In the genomic region with DNA sequence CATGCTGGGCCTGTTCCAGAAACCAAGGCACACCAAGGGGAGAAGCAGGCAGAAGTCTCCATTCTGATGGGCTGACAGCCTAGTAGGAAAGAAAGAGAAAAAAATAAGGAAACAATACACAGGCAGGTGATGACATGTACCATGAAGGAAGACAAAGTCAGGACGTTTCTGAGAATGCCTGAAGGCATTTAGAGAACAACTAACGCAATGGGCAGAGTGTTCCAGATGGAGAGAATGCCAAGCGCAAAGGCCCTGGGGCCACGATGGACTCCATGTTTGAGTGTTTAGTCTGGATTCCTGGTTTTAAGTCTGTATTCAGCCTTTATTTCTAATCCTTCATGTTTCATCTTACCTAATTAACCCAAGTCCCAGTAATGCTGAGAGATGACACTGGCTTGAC, we compare ENCODE assay signal across 15 cellular contexts. TPM values are rescaled to one million over a fixed set of nuclear protein-coding genes. Genes with fewer than 3 reads are reported as not detected.
A peak's percentile ranks its signal among the peaks of the same experiment; 100 is the strongest.
DNase-seq lines count a peak whose midpoint lies in the region; ATAC-seq and TF ChIP-seq lines count a peak whose summit lies in the region.
"Had no signal": no experiment of that assay in that cellular context is flagged by ENCODE, and none has a peak within 500 bp of the region (broad histone marks: within the 10 kb centered on the region; RNA-seq: fewer than 3 reads in every experiment).

No MANE protein-coding gene starts in this region.

- H2AK5ac ChIP-seq in trophoblast cell (ENCODE audit: low read length): no peak overlapping the region

- no peak overlapping the region for H3K23ac ChIP-seq in trophoblast cell (ENCODE audit: low read length)

- H4K8ac ChIP-seq in trophoblast cell (ENCODE audit: low read depth, low read length): no peak overlapping the region

- peaks cover 3% of the 10 kb centered on the region for H3K79me1 ChIP-seq in trophoblast cell (ENCODE audit: low read length)

- H3K27me3 ChIP-seq in trophoblast cell (ENCODE audit: insufficient read depth, low read length): no peaks in the 10 kb centered on the region
- no peaks in the 10 kb centered on the region for H3K27me3 ChIP-seq in suprapubic skin
- H3K27me3 ChIP-seq: BLaER1 treated with 17β-estradiol and CSF1 and Interleukin-3, amounts not matched to agents 10 nM and 100 nM had no signal

- H3K4me3 ChIP-seq in trophoblast cell (ENCODE audit: low read depth, low read length): no peak overlapping the region
- no peak overlapping the region for H3K4me3 ChIP-seq in suprapubic skin
- H3K4me3 ChIP-seq: BLaER1 treated with 17β-estradiol and CSF1 and Interleukin-3, amounts not matched to agents 10 nM and 100 nM had no signal

- DNase-seq in HPDE6-E6E7 (ENCODE audit: extremely low spot score): peak; percentile 17
- no peak for DNase-seq in endothelial cell (ENCODE audit: low spot score)
- DNase-seq in glutamatergic neuron: no peak
- peak; percentile 75 to 95 for DNase-seq in trophoblast cell
- no peak for DNase-seq in stimulated activated CD4-positive, alpha-beta T cell treated with anti-CD3 and anti-CD28 coated beads, Interleukin-1b, Interleukin-23, amount 100 ng/mL, for 48 hours
- DNase-seq in suprapubic skin (ENCODE audit: low spot score in 2 of 2): no peak
- DNase-seq: ACHN; CD4-positive, CD25-positive, alpha-beta regulatory T cell; GOT3; H9; IMR-90 had no signal

- no peak overlapping the region for H3K4me2 ChIP-seq in trophoblast cell (ENCODE audit: low read length)
- H3K4me2 ChIP-seq: BLaER1 treated with 17β-estradiol and CSF1 and Interleukin-3, amounts not matched to agents 10 nM and 100 nM had no signal

- no peak overlapping the region for H4K91ac ChIP-seq in trophoblast cell (ENCODE audit: low read depth, low read length)

- H2BK12ac ChIP-seq in trophoblast cell (ENCODE audit: low read length): no peak overlapping the region

- TF ChIP-seq EP300 in suprapubic skin (IDR thresholded peaks at IDR 0.05): no peak

- no peaks in the 10 kb centered on the region for H3K36me3 ChIP-seq in trophoblast cell (ENCODE audit: control insufficient read depth in 1 of 2, insufficient read depth in 2 of 2, low read length in 2 of 2)
- H3K36me3 ChIP-seq in suprapubic skin: no peaks in the 10 kb centered on the region

- H3K79me2 ChIP-seq in trophoblast cell (ENCODE audit: control insufficient read depth, insufficient read depth, low read length, poor library complexity): peaks cover 1% of the 10 kb centered on the region

- TF ChIP-seq POLR2A in suprapubic skin (IDR thresholded peaks at IDR 0.05): no peak

- no peak overlapping the region for H3K4ac ChIP-seq in trophoblast cell (ENCODE audit: low read depth, low read length)

- no peak overlapping the region for H3K9ac ChIP-seq in trophoblast cell (ENCODE audit: low read length)
- H3K9ac ChIP-seq: BLaER1 treated with 17β-estradiol and CSF1 and Interleukin-3, amounts not matched to agents 10 nM and 100 nM had no signal

- no peak overlapping the region for H2AFZ ChIP-seq in trophoblast cell (ENCODE audit: insufficient read depth, low read length, poor library complexity)

- no peak overlapping the region for H3K14ac ChIP-seq in trophoblast cell (ENCODE audit: low read length)

- H3K4me1 Mint-ChIP-seq in endothelial cell (ENCODE audit: unreplicated experiment) (peaks cover 38% of the 10 kb centered on the region), glutamatergic neuron (ENCODE audit: low read depth, unreplicated experiment) (peaks cover 32% of the 10 kb centered on the region)

- no peak overlapping the region for H2BK120ac ChIP-seq in trophoblast cell (ENCODE audit: insufficient read depth, low read length, poor library complexity)

- H3K27ac ChIP-seq in trophoblast cell (ENCODE audit: low read depth, low read length): no peak overlapping the region
- no peak overlapping the region for H3K27ac ChIP-seq in suprapubic skin
- H3K27ac ChIP-seq: BLaER1 treated with 17β-estradiol and CSF1 and Interleukin-3, amounts not matched to agents 10 nM and 100 nM; HL-60 had no signal

- H3K9me3 Mint-ChIP-seq in endothelial cell (ENCODE audit: unreplicated experiment) (no peaks in the 10 kb centered on the region), glutamatergic neuron (ENCODE audit: unreplicated experiment) (peaks cover 18% of the 10 kb centered on the region)
- H3K9me3 Mint-ChIP-seq: CD4-positive, CD25-positive, alpha-beta regulatory T cell; H9 had no signal

- TF ChIP-seq CTCF in endothelial cell (IDR thresholded peaks at IDR 0.05; ENCODE audit: unreplicated experiment): no peak
- TF ChIP-seq CTCF in glutamatergic neuron (IDR thresholded peaks at IDR 0.05; ENCODE audit: partially characterized antibody, unreplicated experiment): no peak
- no peak for TF ChIP-seq CTCF in suprapubic skin (IDR thresholded peaks at IDR 0.05)

- H3K18ac ChIP-seq in trophoblast cell (ENCODE audit: low read length): no peak overlapping the region

- H4K12ac ChIP-seq in trophoblast cell (ENCODE audit: low read depth, low read length): no peak overlapping the region

- H3K36me3 Mint-ChIP-seq in endothelial cell (ENCODE audit: low read depth, unreplicated experiment) (peaks cover 4% of the 10 kb centered on the region), glutamatergic neuron (ENCODE audit: unreplicated experiment) (no peaks in the 10 kb centered on the region)
- H3K36me3 Mint-ChIP-seq: CD4-positive, CD25-positive, alpha-beta regulatory T cell had no signal

- H2BK5ac ChIP-seq in trophoblast cell (ENCODE audit: low read depth, low read length, poor library complexity): no peak overlapping the region

- ATAC-seq in HG03342 (IDR thresholded peaks at IDR 0.05; ENCODE audit: unreplicated experiment): no peak
- no peak for ATAC-seq in GM21390 (IDR thresholded peaks at IDR 0.05; ENCODE audit: unreplicated experiment)

- H3K4me1 ChIP-seq in trophoblast cell (ENCODE audit: control insufficient read depth in 1 of 2, insufficient read depth in 2 of 2, low read length in 2 of 2): peaks cover 7 to 8% of the 10 kb centered on the region in 2 experiments
- peaks cover 24% of the 10 kb centered on the region for H3K4me1 ChIP-seq in suprapubic skin

- no CpG with 5 or more reads among the region's 4 CpGs for WGBS in trophoblast cell (ENCODE audit: extremely low coverage, insufficient coverage, insufficient read length)
- 72% methylated on average over 4 of the region's 4 CpGs for WGBS in suprapubic skin

- H3K9me3 ChIP-seq in trophoblast cell (ENCODE audit: insufficient read depth, low read depth, low read length) (no peaks in the 10 kb centered on the region), suprapubic skin (no peaks in the 10 kb centered on the region)
- H3K9me3 ChIP-seq: BLaER1 treated with 17β-estradiol and CSF1 and Interleukin-3, amounts not matched to agents 10 nM and 100 nM had no signal

- H3K27me3 Mint-ChIP-seq in endothelial cell (ENCODE audit: unreplicated experiment) (peaks cover 12% of the 10 kb centered on the region), glutamatergic neuron (ENCODE audit: unreplicated experiment) (peaks cover 9% of the 10 kb centered on the region)
- H3K27me3 Mint-ChIP-seq: CD4-positive, CD25-positive, alpha-beta regulatory T cell had no signal

- peak overlapping the region; percentile 12 for H3K27ac Mint-ChIP-seq in endothelial cell (ENCODE audit: unreplicated experiment)
- peak overlapping the region; percentile 85 for H3K27ac Mint-ChIP-seq in glutamatergic neuron (ENCODE audit: unreplicated experiment)
- H3K27ac Mint-ChIP-seq: H9 had no signal

- H3K4me3 Mint-ChIP-seq in endothelial cell (ENCODE audit: unreplicated experiment) (no peak overlapping the region), glutamatergic neuron (ENCODE audit: unreplicated experiment) (no peak overlapping the region)
- H3K4me3 Mint-ChIP-seq: H9 had no signal

RNA-seq across cellular contexts. Expression of gene ACAD9, which starts 5.8 kb away (rescaled TPM):
- total RNA-seq in endothelial cell (ENCODE audit: unreplicated experiment) (46.5 TPM), glutamatergic neuron (ENCODE audit: unreplicated experiment) (44.1 TPM), suprapubic skin (100 to 1,000 TPM; 118 to 164 (median 138) TPM)
- 26.2 and 28.2 TPM in 2 replicates for polyA plus RNA-seq in trophoblast cell (2013)

Comparison
In these comparisons a context has a peak if more than half of its experiments do, and no peak if none do; other contexts are left out.
1. DNase-seq: peak in HPDE6-E6E7 (single experiment) and trophoblast cell (2 of 2); none in endothelial cell (single experiment), glutamatergic neuron (single experiment), stimulated activated CD4-positive, alpha-beta T cell treated with anti-CD3 and anti-CD28 coated beads, Interleukin-1b, Interleukin-23, amount 100 ng/mL, for 48 hours (single experiment) and suprapubic skin (0 of 2).